ENCODE assay signal across 26 cellular contexts in the genomic region with DNA sequence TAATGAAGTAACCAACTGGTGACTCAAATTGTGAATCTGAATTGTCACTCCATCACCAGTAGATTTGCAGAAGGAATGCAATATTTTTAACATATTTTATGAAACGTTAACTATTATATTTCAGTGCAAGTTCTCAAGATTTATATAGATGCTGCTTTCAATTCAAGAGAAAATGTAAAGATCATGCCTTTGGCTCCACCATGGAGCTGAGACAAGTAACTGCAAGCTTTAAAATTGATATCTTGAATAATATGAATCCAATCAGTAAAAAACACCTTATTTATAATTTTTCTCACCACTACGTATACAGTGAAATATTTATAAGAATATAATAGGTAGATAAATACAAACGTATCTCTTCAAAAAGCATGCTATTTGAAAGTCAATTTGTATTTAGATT. TPM values are rescaled to one million over a fixed set of nuclear protein-coding genes. Genes with fewer than 3 reads are reported as not detected.
DNase-seq lines count a peak whose midpoint lies in the region; ATAC-seq and TF ChIP-seq lines count a peak whose summit lies in the region.
"Had no signal": no experiment of that assay in that cellular context is flagged by ENCODE, and none has a peak within 500 bp of the region (broad histone marks: within the 10 kb centered on the region; RNA-seq: fewer than 3 reads in every experiment).

No MANE protein-coding gene starts in this region.

- no peaks in the 10 kb centered on the region for H3K9me3 ChIP-seq in RWPE2 (ENCODE audit: severe bottlenecking)
- H3K9me3 ChIP-seq: ascending aorta, Caco-2, ovary, right lobe of liver had no signal

- H3K27me3 ChIP-seq in RWPE2 (ENCODE audit: insufficient read depth, poor library complexity, severe bottlenecking), result peaks cover 2% of the 10 kb centered on the region
- H3K27me3 ChIP-seq: ascending aorta, gastroesophageal sphincter, ovary, right lobe of liver had no signal

- no peak overlapping the region for H3K4me3 Mint-ChIP-seq in glutamatergic neuron (ENCODE audit: unreplicated experiment)
- H3K4me3 Mint-ChIP-seq: activated naive CD4-positive, alpha-beta T cell treated with anti-CD3 and anti-CD28 coated beads, Interleukin-2, amount 10 ng/mL, durations not matched to agents 7 days and 5 days; activated T-cell treated with anti-CD3 and anti-CD28 coated beads, Interleukin-2, amount 50 U/mL, for 4 hours; GM23338; IgD-negative memory B cell; naive thymus-derived CD4-positive, alpha-beta T cell had no signal

- no peaks in the 10 kb centered on the region for H3K27me3 Mint-ChIP-seq in glutamatergic neuron (ENCODE audit: unreplicated experiment)
- H3K27me3 Mint-ChIP-seq: activated naive CD4-positive, alpha-beta T cell treated with anti-CD3 and anti-CD28 coated beads, Interleukin-2, amount 10 ng/mL, durations not matched to agents 7 days and 5 days; IgD-negative memory B cell; naive thymus-derived CD4-positive, alpha-beta T cell had no signal

- H3K36me3 ChIP-seq in RWPE2 (ENCODE audit: low read depth), result no peaks in the 10 kb centered on the region
- H3K36me3 ChIP-seq: ascending aorta, gastroesophageal sphincter, ovary, right lobe of liver had no signal

- ATAC-seq in HG02885 (IDR thresholded peaks at IDR 0.05; ENCODE audit: poor library complexity, unreplicated experiment), result peak; percentile 45
- ATAC-seq in RWPE2 (ENCODE audit: low read depth), result no peak
- no peak for ATAC-seq in GM18909 (IDR thresholded peaks at IDR 0.05; ENCODE audit: poor library complexity, unreplicated experiment)
- ATAC-seq: activated T-cell treated with anti-CD3 and anti-CD28 coated beads, Interleukin-2, amount 50 U/mL, for 4 hours; gastroesophageal sphincter; GM23338; naive thymus-derived CD4-positive, alpha-beta T cell; right lobe of liver had no signal

- H3K27ac Mint-ChIP-seq in glutamatergic neuron (ENCODE audit: unreplicated experiment), result no peak overlapping the region
- H3K27ac Mint-ChIP-seq: activated naive CD4-positive, alpha-beta T cell treated with anti-CD3 and anti-CD28 coated beads, Interleukin-2, amount 10 ng/mL, durations not matched to agents 7 days and 5 days; GM23338; IgD-negative memory B cell; naive thymus-derived CD4-positive, alpha-beta T cell had no signal

- H3K36me3 Mint-ChIP-seq in glutamatergic neuron (ENCODE audit: unreplicated experiment), result peaks cover 21% of the 10 kb centered on the region
- H3K36me3 Mint-ChIP-seq: activated naive CD4-positive, alpha-beta T cell treated with anti-CD3 and anti-CD28 coated beads, Interleukin-2, amount 10 ng/mL, durations not matched to agents 7 days and 5 days; naive thymus-derived CD4-positive, alpha-beta T cell had no signal

- no peak overlapping the region for H3K27ac ChIP-seq in RWPE2 (ENCODE audit: poor library complexity, severe bottlenecking)
- H3K27ac ChIP-seq: ascending aorta, gastroesophageal sphincter, ovary, right lobe of liver had no signal

- H3K9me3 Mint-ChIP-seq in glutamatergic neuron (ENCODE audit: unreplicated experiment), result peaks cover 2% of the 10 kb centered on the region

- DNase-seq in ELR (ENCODE audit: low read depth) (peak; percentile 19), RWPE2 (ENCODE audit: low spot score) (no peak), left kidney (ENCODE audit: low read depth, low spot score) (peak; percentile 15), hepatic stellate cell (ENCODE audit: low spot score) (no peak), NCI-H1930 (lab: John Stamatoyannopoulos, UW) (no peak), glutamatergic neuron (no peak)
- DNase-seq: activated CD4-positive, alpha-beta T cell treated with anti-CD3 and anti-CD28 coated beads for 1 hour; activated naive CD4-positive, alpha-beta T cell treated with anti-CD3 and anti-CD28 coated beads, Interleukin-2, amount 10 ng/mL, durations not matched to agents 7 days and 5 days; activated T-cell treated with anti-CD3 and anti-CD28 coated beads, Interleukin-2, amount 50 U/mL, for 4 hours; AML-193; Caco-2; effector CD4-positive, alpha-beta T cell; EL; naive thymus-derived CD4-positive, alpha-beta T cell; NCI-H2081 treated with DMSO at 0.1 percent for 48 hours; NCI-H524 treated with DMSO at 0.1 percent for 48 hours; ovary; right lobe of liver; substantia nigra; T1000 had no signal

- H3K4me1 Mint-ChIP-seq in glutamatergic neuron (ENCODE audit: low read depth, unreplicated experiment), result no peaks in the 10 kb centered on the region
- H3K4me1 Mint-ChIP-seq: activated naive CD4-positive, alpha-beta T cell treated with anti-CD3 and anti-CD28 coated beads, Interleukin-2, amount 10 ng/mL, durations not matched to agents 7 days and 5 days; GM23338; naive thymus-derived CD4-positive, alpha-beta T cell had no signal

- no peak overlapping the region for H3K4me3 ChIP-seq in RWPE2 (ENCODE audit: severe bottlenecking)
- H3K4me3 ChIP-seq: ascending aorta, gastroesophageal sphincter, GM23338, ovary, right lobe of liver had no signal

- H3K4me1 ChIP-seq in RWPE2 (ENCODE audit: insufficient read depth, poor library complexity, severe bottlenecking), result no peaks in the 10 kb centered on the region
- H3K4me1 ChIP-seq: ascending aorta, Caco-2, gastroesophageal sphincter, right lobe of liver had no signal

- TF ChIP-seq CTCF in RWPE2 (IDR thresholded peaks at IDR 0.05; ENCODE audit: poor library complexity, severe bottlenecking), result peak; percentile 37
- TF ChIP-seq CTCF in glutamatergic neuron (IDR thresholded peaks at IDR 0.05; ENCODE audit: partially characterized antibody, unreplicated experiment), result no peak

RNA-seq across cellular contexts. Expression of a gene that starts 27.8 kb away (rescaled TPM):
- 0.34 TPM for total RNA-seq in glutamatergic neuron (ENCODE audit: unreplicated experiment)
- total RNA-seq: activated T-cell treated with anti-CD3 and anti-CD28 coated beads, Interleukin-2, amount 50 U/mL, for 4 hours; ascending aorta; Caco-2; gastroesophageal sphincter; naive thymus-derived CD4-positive, alpha-beta T cell had no signal

Comparison
In these comparisons a context has a peak if more than half of its experiments do, and no peak if none do; other contexts are left out.
1. DNase-seq: peak in ELR (single experiment) and left kidney (single experiment); none in RWPE2 (single experiment), hepatic stellate cell (single experiment), NCI-H1930 (0 of 2) and glutamatergic neuron (single experiment).